ENCODE assay signal across 9 cellular contexts in genomic region chr14:89165810-89166209, GRCh38.
A peak's percentile ranks its signal among the peaks of the same experiment; 100 is the strongest.
DNase-seq lines count a peak whose midpoint lies in the region; ATAC-seq and TF ChIP-seq lines count a peak whose summit lies in the region.
"Had no signal": no experiment of that assay in that cellular context is flagged by ENCODE, and none has a peak within 500 bp of the region (broad histone marks: within the 10 kb centered on the region; RNA-seq: fewer than 3 reads in every experiment).

No MANE protein-coding gene starts in this region.

- no peak overlapping the region for H3K4ac ChIP-seq in neuronal stem cell (ENCODE audit: low read length)

- no peak overlapping the region for H4K8ac ChIP-seq in neuronal stem cell (ENCODE audit: low read depth, low read length)

- H3K9ac ChIP-seq in neuronal stem cell (ENCODE audit: low read depth, low read length, poor library complexity), result no peak overlapping the region

- no peak overlapping the region for H3K27ac Mint-ChIP-seq in activated CD8-positive, alpha-beta memory T cell treated with anti-CD3 and anti-CD28 coated beads, Interleukin-2, amount 10 ng/mL, durations not matched to agents 7 days and 5 days

- H3K79me2 ChIP-seq in DOHH2 (ENCODE audit: control insufficient read depth, low read length), result no peaks in the 10 kb centered on the region

- no peak overlapping the region for H3K18ac ChIP-seq in neuronal stem cell (ENCODE audit: low read length)

- TF ChIP-seq CTCF in DOHH2 (IDR thresholded peaks at IDR 0.05; ENCODE audit: low read depth, low read length, poor library complexity, severe bottlenecking), result no peak

- no peaks in the 10 kb centered on the region for H3K9me2 ChIP-seq in DOHH2 (replicated peaks; ENCODE audit: control insufficient read depth, low read length)

- H4K91ac ChIP-seq in neuronal stem cell (ENCODE audit: low read depth, low read length, poor library complexity), result no peak overlapping the region

- peaks cover 26% of the 10 kb centered on the region for H3K36me3 Mint-ChIP-seq in activated CD8-positive, alpha-beta memory T cell treated with anti-CD3 and anti-CD28 coated beads, Interleukin-2, amount 10 ng/mL, durations not matched to agents 7 days and 5 days

- H3K27me3 ChIP-seq in DOHH2 (ENCODE audit: control insufficient read depth, low read length) (no peaks in the 10 kb centered on the region), neuronal stem cell (ENCODE audit: control insufficient read depth in 3 of 3, insufficient read depth in 3 of 3, low read depth in 1 of 3, low read length in 3 of 3) (no peaks in the 10 kb centered on the region)

- CTCF ChIA-PET in activated CD8-positive, alpha-beta memory T cell treated with anti-CD3 and anti-CD28 coated beads, Interleukin-2, amount 10 ng/mL, durations not matched to agents 7 days and 5 days (lab: Charles Lee), result interaction anchor here (0.6 to 2.8 kb wide), 4 partner anchors 11 to 359 kb away, joined by 3 to 11 read pairs (median 7); no protein-coding TSS in a partner anchor

- no peak overlapping the region for H2BK120ac ChIP-seq in neuronal stem cell (ENCODE audit: low read depth, low read length)

- no peak overlapping the region for H3K14ac ChIP-seq in neuronal stem cell (ENCODE audit: low read length)

- no peak overlapping the region for H2AFZ ChIP-seq in neuronal stem cell (ENCODE audit: low read length)

- peaks cover 17% of the 10 kb centered on the region for H3K4me1 Mint-ChIP-seq in activated CD8-positive, alpha-beta memory T cell treated with anti-CD3 and anti-CD28 coated beads, Interleukin-2, amount 10 ng/mL, durations not matched to agents 7 days and 5 days

- no peaks in the 10 kb centered on the region for H3K36me3 ChIP-seq in DOHH2 (ENCODE audit: control insufficient read depth, low read length)
- peaks cover 6 to 22% of the 10 kb centered on the region in 2 donors for H3K36me3 ChIP-seq in neuronal stem cell (replicated peaks in 1 of 2; ENCODE audit: control insufficient read depth in 2 of 2, insufficient read depth in 2 of 2, low read length in 2 of 2)

- H3K27ac ChIP-seq in DOHH2 (ENCODE audit: low read depth, low read length) (no peak overlapping the region), neuronal stem cell (replicated peaks; ENCODE audit: low read length) (no peak overlapping the region)

- no peak overlapping the region for H3K4me3 Mint-ChIP-seq in activated CD8-positive, alpha-beta memory T cell treated with anti-CD3 and anti-CD28 coated beads, Interleukin-2, amount 10 ng/mL, durations not matched to agents 7 days and 5 days
- H3K4me3 Mint-ChIP-seq: activated CD4-positive, alpha-beta memory T cell treated with anti-CD3 and anti-CD28 coated beads for 36 hours had no signal

- H3K4me1 ChIP-seq in DOHH2 (ENCODE audit: control insufficient read depth, low read length) (peaks cover 20% of the 10 kb centered on the region), neuronal stem cell (ENCODE audit: control insufficient read depth in 2 of 2, insufficient read depth in 1 of 2, low read depth in 1 of 2, low read length in 2 of 2) (no peaks in the 10 kb centered on the region)

- H3K4me2 ChIP-seq in DOHH2 (ENCODE audit: low read length) (peak overlapping the region; percentile 62), neuronal stem cell (ENCODE audit: insufficient read depth, low read length, poor library complexity, severe bottlenecking) (no peak overlapping the region)

- peak; percentile 15 for DNase-seq in medulla oblongata (ENCODE audit: extremely low spot score)
- DNase-seq in neuronal stem cell (ENCODE audit: low spot score), result no peak
- no peak for DNase-seq in GF-D8 (lab: John Stamatoyannopoulos, UW)
- DNase-seq in mucosa of gallbladder (ENCODE audit: low spot score), result no peak
- DNase-seq in activated CD8-positive, alpha-beta memory T cell treated with anti-CD3 and anti-CD28 coated beads, Interleukin-2, amount 10 ng/mL, durations not matched to agents 7 days and 5 days, result no peak
- DNase-seq: activated CD4-positive, alpha-beta memory T cell treated with anti-CD3 and anti-CD28 coated beads for 36 hours had no signal

- no peak overlapping the region for H2BK15ac ChIP-seq in neuronal stem cell (ENCODE audit: low read length)

- H2BK12ac ChIP-seq in neuronal stem cell (ENCODE audit: low read length), result no peak overlapping the region

- ATAC-seq in GM19468 (IDR thresholded peaks at IDR 0.05; ENCODE audit: extremely low read depth, unreplicated experiment), result peak; percentile 21
- ATAC-seq in HG03521 (IDR thresholded peaks at IDR 0.05; ENCODE audit: unreplicated experiment), result peak; percentile 5
- ATAC-seq in activated CD8-positive, alpha-beta memory T cell treated with anti-CD3 and anti-CD28 coated beads, Interleukin-2, amount 10 ng/mL, durations not matched to agents 7 days and 5 days, result no peak

- H3F3A ChIP-seq in DOHH2 (ENCODE audit: control insufficient read depth, insufficient read depth), result no peaks in the 10 kb centered on the region

- H3K27me3 Mint-ChIP-seq in activated CD8-positive, alpha-beta memory T cell treated with anti-CD3 and anti-CD28 coated beads, Interleukin-2, amount 10 ng/mL, durations not matched to agents 7 days and 5 days, result no peaks in the 10 kb centered on the region
- H3K27me3 Mint-ChIP-seq: activated CD4-positive, alpha-beta memory T cell treated with anti-CD3 and anti-CD28 coated beads for 36 hours had no signal

- H2BK5ac ChIP-seq in neuronal stem cell (ENCODE audit: low read length), result no peak overlapping the region

- H3K4me3 ChIP-seq in DOHH2 (ENCODE audit: low read length), result peak overlapping the region; percentile 52
- H3K4me3 ChIP-seq in neuronal stem cell (ENCODE audit: low read length in 2 of 2), result no peak overlapping the region

- no peaks in the 10 kb centered on the region for H3K9me3 Mint-ChIP-seq in activated CD8-positive, alpha-beta memory T cell treated with anti-CD3 and anti-CD28 coated beads, Interleukin-2, amount 10 ng/mL, durations not matched to agents 7 days and 5 days (ENCODE audit: low read depth)
- H3K9me3 Mint-ChIP-seq: activated CD4-positive, alpha-beta memory T cell treated with anti-CD3 and anti-CD28 coated beads for 36 hours had no signal

- no peak overlapping the region for H3K23ac ChIP-seq in neuronal stem cell (ENCODE audit: low read depth, low read length, poor library complexity)

- H3K79me1 ChIP-seq in neuronal stem cell (ENCODE audit: low read depth, low read length), result no peaks in the 10 kb centered on the region

- no peaks in the 10 kb centered on the region for H3K9me3 ChIP-seq in DOHH2 (ENCODE audit: control insufficient read depth, insufficient read depth, low read length)
- H3K9me3 ChIP-seq in neuronal stem cell (replicated peaks in 1 of 2; ENCODE audit: control insufficient read depth in 2 of 2, insufficient read depth in 1 of 2, low read depth in 1 of 2, low read length in 2 of 2), result peaks cover 0 to 5% of the 10 kb centered on the region in 2 donors

- H2AK5ac ChIP-seq in neuronal stem cell (ENCODE audit: low read depth, low read length), result no peak overlapping the region

- WGBS in neuronal stem cell (ENCODE audit: extremely low coverage in 2 of 2, insufficient read length in 2 of 2, insufficient replicate concordance in 1 of 2), 2 donors, result no CpG with 5 or more reads among the region's 3 CpGs

- no peaks in the 10 kb centered on the region for H4K20me1 ChIP-seq in DOHH2 (ENCODE audit: control insufficient read depth, insufficient read depth, low read depth, low read length)
